In the genomic region with DNA sequence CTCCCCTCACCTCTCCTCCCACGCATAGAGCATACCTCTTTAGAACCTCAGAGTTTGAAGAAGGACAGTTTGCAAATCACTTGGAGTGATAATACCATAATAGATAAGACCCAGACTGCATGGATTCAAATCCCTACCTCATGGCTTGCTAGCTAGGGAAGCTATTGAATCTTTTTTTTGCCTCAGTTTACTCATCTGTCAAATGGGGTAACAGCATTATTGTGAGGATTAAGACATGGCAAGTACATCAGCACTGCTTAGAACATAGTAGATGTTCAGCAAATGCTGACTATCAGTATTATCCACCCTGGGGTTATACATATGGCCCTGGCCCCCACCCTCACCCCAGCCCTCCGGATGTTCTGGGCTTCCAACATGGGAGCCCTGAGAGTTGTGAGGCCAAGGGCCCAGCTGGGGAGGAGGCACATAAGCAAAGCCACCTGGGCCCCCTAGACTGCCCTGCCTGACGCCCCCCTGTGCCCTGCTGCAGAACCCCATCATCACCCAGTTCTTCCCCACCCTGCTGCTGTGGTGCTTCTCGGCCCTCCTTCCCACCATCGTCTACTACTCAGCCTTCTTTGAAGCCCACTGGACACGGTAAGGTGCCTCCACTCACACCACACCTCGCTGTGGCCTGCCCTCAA, we compare ENCODE assay signal across 20 cellular contexts. TPM values are rescaled to one million over a fixed set of nuclear protein-coding genes. Genes with fewer than 3 reads are reported as not detected.
DNase-seq lines count a peak whose midpoint lies in the region; ATAC-seq, FAIRE-seq and TF ChIP-seq lines count a peak whose summit lies in the region.
"Had no signal": no experiment of that assay in that cellular context is flagged by ENCODE, and none has a peak within 500 bp of the region (broad histone marks: within the 10 kb centered on the region; RNA-seq: fewer than 3 reads in every experiment).

No MANE protein-coding gene starts in this region.

- TF ChIP-seq CTCF in K562 (IDR thresholded peaks at IDR 0.05 in 2 of 3, conservative IDR thresholded peaks at IDR 0.05 in 1 of 3; ENCODE audit: insufficient read depth in 2 of 3, low read depth in 1 of 3, low read length in 3 of 3) (no peak), sigmoid colon (IDR thresholded peaks at IDR 0.05) (no peak), Calu3 (IDR thresholded peaks at IDR 0.05; ENCODE audit: unreplicated experiment) (no peak), smooth muscle cell (IDR thresholded peaks at IDR 0.05; ENCODE audit: borderline replicate concordance, insufficient read depth, poor library complexity, severe bottlenecking) (no peak)

- H3K27ac ChIP-seq in BLaER1: peak overlapping the region; percentile 51
- no peak overlapping the region for H3K27ac ChIP-seq in K562 (ENCODE audit: extremely low read depth, low read depth, low read length)
- no peak overlapping the region for H3K27ac ChIP-seq in sigmoid colon
- no peak overlapping the region for H3K27ac ChIP-seq in smooth muscle cell (ENCODE audit: low read depth)
- H3K27ac ChIP-seq: HL-60 had no signal

- H3K9me3 Mint-ChIP-seq in Calu3 (ENCODE audit: low read depth, unreplicated experiment): no peaks in the 10 kb centered on the region
- H3K9me3 Mint-ChIP-seq: CD8-positive, alpha-beta T cell; GM23338; HFFc6 had no signal

- 0 out of 2 replicates have a peak, but pooled peaks have one; percentile 1 for TF ChIP-seq POLR2A in GM12891 (IDR thresholded peaks at IDR 0.05; ENCODE audit: low read depth, low read length)
- no peak for TF ChIP-seq POLR2A in K562 (conservative IDR thresholded peaks at IDR 0.05)
- TF ChIP-seq POLR2A in sigmoid colon (IDR thresholded peaks at IDR 0.05): no peak

- H3K9me1 ChIP-seq in K562 (ENCODE audit: control insufficient read depth, insufficient read depth, low read length): no peaks in the 10 kb centered on the region

- no peaks in the 10 kb centered on the region for H3K27me3 Mint-ChIP-seq in Calu3 (ENCODE audit: unreplicated experiment)

- H3K4me3 Mint-ChIP-seq in Calu3 (ENCODE audit: low read depth, unreplicated experiment): no peak overlapping the region
- H3K4me3 Mint-ChIP-seq: CD8-positive, alpha-beta T cell; GM23338; HFFc6 had no signal

- BruUV-seq in K562 (replicated peaks; lab: Mats Ljungman, UMichigan): no TSS peak
- BruUV-seq in Calu3 (replicated peaks; lab: Mats Ljungman, UMichigan): no TSS peak

- H3K4me2 ChIP-seq in BLaER1 (peak overlapping the region; percentile 80), K562 (ENCODE audit: insufficient read depth, low read length) (no peak overlapping the region), smooth muscle cell (no peak overlapping the region)
- H3K4me2 ChIP-seq: GM23338 had no signal

- no peak overlapping the region for H3K27ac Mint-ChIP-seq in Calu3 (ENCODE audit: unreplicated experiment)
- H3K27ac Mint-ChIP-seq: CD8-positive, alpha-beta T cell; GM23338; HFFc6 had no signal

- no peak for FAIRE-seq in GM12891 (lab: Jason Lieb, UNC)
- no peak for FAIRE-seq in K562 (lab: Jason Lieb, UNC)
- FAIRE-seq: A204.1, G401.6, H54 had no signal

- H3K4me1 ChIP-seq in BLaER1 (peaks cover 45% of the 10 kb centered on the region), K562 (replicated peaks in 1 of 2; ENCODE audit: control insufficient read depth in 2 of 2, insufficient read depth in 2 of 2, low read length in 2 of 2) (peaks cover 0 to 15% of the 10 kb centered on the region in 2 experiments; a peak in 3 of 5 replicates), sigmoid colon (peaks cover 0 to 7% (median 2%) of the 10 kb centered on the region in 4 donors), smooth muscle cell (ENCODE audit: low read depth) (no peaks in the 10 kb centered on the region)

- CTCF ChIA-PET in K562 (lab: Yijun Ruan, JAX; ENCODE audit: low intra/inter-chr PET ratio) (no interaction called here), Calu3 (lab: Charles Lee) (interaction anchor here (0.6 to 0.7 kb wide), 2 partner anchors 119 to 891 kb away, joined by 3 to 5 read pairs; no protein-coding TSS in a partner anchor)

- TF ChIP-seq RAD21 in K562 (CRISPR knock-in tag; conservative IDR thresholded peaks at IDR 0.05 in 1 of 2, IDR thresholded peaks at IDR 0.05 in 1 of 2): no peak

- H3K9ac ChIP-seq in BLaER1 (peak overlapping the region; percentile 5; the same call in 1 of the 2 replicates), K562 (ENCODE audit: insufficient read depth in 1 of 2, low read depth in 2 of 2, low read length in 2 of 2) (peak overlapping the region in 1 of 2 experiments; percentile 20; a peak in 1 of 4 replicates), smooth muscle cell (ENCODE audit: low read depth) (no peak overlapping the region)

- H3K36me3 ChIP-seq in BLaER1: peaks cover 54% of the 10 kb centered on the region
- peaks cover 75% of the 10 kb centered on the region for H3K36me3 ChIP-seq in K562 (ENCODE audit: control insufficient read depth, insufficient read depth, low read length)
- H3K36me3 ChIP-seq in sigmoid colon: peaks cover 0 to 51% (median 24%) of the 10 kb centered on the region in 4 donors
- no peaks in the 10 kb centered on the region for H3K36me3 ChIP-seq in smooth muscle cell (ENCODE audit: low read depth)

- intact Hi-C loops in K562 (cut with micrococcal nuclease) (loop anchor here (5.0 kb wide), 1 partner anchor 32 kb away; no protein-coding TSS in a partner anchor), sigmoid colon (cut with DNase I) (no loop called here), Calu3 (cut with micrococcal nuclease; ENCODE audit: unreplicated experiment) (no loop called here)

- H3K4me1 Mint-ChIP-seq in Calu3 (ENCODE audit: low read depth, unreplicated experiment): peaks cover 6% of the 10 kb centered on the region

- in situ Hi-C loops in K562 (cut with MboI): loop anchor here (5.0 kb wide), 1 partner anchor 47 kb away; no protein-coding TSS in a partner anchor

- peaks cover 10% of the 10 kb centered on the region for H3K36me3 Mint-ChIP-seq in Calu3 (ENCODE audit: insufficient read depth, unreplicated experiment)

- DNase-seq in GM12891 (ENCODE audit: insufficient read length, low spot score) (no peak), K562 (ENCODE audit: extremely low read depth in 1 of 4, low spot score in 3 of 4) (no peak), sigmoid colon (peak; percentile 49), Calu3 (no peak), smooth muscle cell (lab: John Stamatoyannopoulos, UW; ENCODE audit: unreplicated experiment) (no peak), NCI-H1092 (lab: John Stamatoyannopoulos, UW) (no peak)
- DNase-seq: ACHN; CD8-positive, alpha-beta T cell; DMS 273 treated with DMSO at 0.1 percent for 48 hours; HCEC 1CT; HFFc6; IMR-90; KBM-7 had no signal

- H4K20me1 ChIP-seq in BLaER1 (peaks cover 20% of the 10 kb centered on the region), K562 (replicated peaks; ENCODE audit: control insufficient read depth, insufficient read depth, low read length) (peaks cover 3% of the 10 kb centered on the region; the same call in 1 of the 2 replicates), smooth muscle cell (ENCODE audit: low read depth) (no peaks in the 10 kb centered on the region)

- no peak overlapping the region for H2AFZ ChIP-seq in K562 (ENCODE audit: low read depth, low read length)
- H2AFZ ChIP-seq in smooth muscle cell (ENCODE audit: low read depth): no peak overlapping the region
- H2AFZ ChIP-seq: GM23338 had no signal

- POLR2A ChIA-PET in K562 (lab: Yijun Ruan, JAX): interaction anchor here (0.8 to 2.3 kb wide), 4 partner anchors 8 to 98 kb away, joined by 3 to 10 read pairs (median 3); partner anchors contain the start of genes CAPN11 and HSP90AB1

- H3K79me2 ChIP-seq in K562 (ENCODE audit: control insufficient read depth, insufficient read depth, low read length): no peaks in the 10 kb centered on the region
- no peaks in the 10 kb centered on the region for H3K79me2 ChIP-seq in smooth muscle cell (ENCODE audit: low read depth)

- no peaks in the 10 kb centered on the region for H3F3A ChIP-seq in smooth muscle cell (ENCODE audit: low read depth)

- H3K9me3 ChIP-seq in BLaER1 (no peaks in the 10 kb centered on the region), K562 (replicated peaks; ENCODE audit: control insufficient read depth, insufficient read depth, low read depth, low read length) (no peaks in the 10 kb centered on the region), sigmoid colon (no peaks in the 10 kb centered on the region), smooth muscle cell (replicated peaks; ENCODE audit: low read depth) (no peaks in the 10 kb centered on the region)

- H3K4me3 ChIP-seq in BLaER1 (no peak overlapping the region), K562 (no peak overlapping the region), sigmoid colon (no peak overlapping the region), smooth muscle cell (no peak overlapping the region)
- H3K4me3 ChIP-seq: GM23338 had no signal

- 71% methylated on average over 7 of the region's 7 CpGs for WGBS in K562 (ENCODE audit: insufficient coverage, low coverage, missing lambda C conversion rate)
- 89 to 92% methylated on average over 7 of the region's 7 CpGs for WGBS in sigmoid colon, 2 donors
- 97% methylated on average over 7 of the region's 7 CpGs for WGBS in smooth muscle cell (ENCODE audit: low lambda C conversion rate)

- H3K27me3 ChIP-seq in BLaER1: no peaks in the 10 kb centered on the region
- no peaks in the 10 kb centered on the region for H3K27me3 ChIP-seq in K562 (ENCODE audit: control insufficient read depth in 2 of 2, insufficient read depth in 2 of 2, low read length in 2 of 2)
- H3K27me3 ChIP-seq in sigmoid colon: no peaks in the 10 kb centered on the region
- no peaks in the 10 kb centered on the region for H3K27me3 ChIP-seq in smooth muscle cell (ENCODE audit: low read depth)

- no peak for ATAC-seq in K562
- ATAC-seq: CD8-positive, alpha-beta T cell; GM23338 had no signal

- TF ChIP-seq EP300 in K562 (IDR thresholded peaks at IDR 0.05; ENCODE audit: low read length) (no peak), sigmoid colon (IDR thresholded peaks at IDR 0.05) (no peak)

RNA-seq across cellular contexts. Expression of gene CAPN11, which starts 9.1 kb away (rescaled TPM):
- polyA plus RNA-seq in GM12891 (2012; ENCODE audit: low read depth, missing spikeins): 1.2 TPM
- 2.2 and 4.6 TPM in 2 replicates for total RNA-seq in K562 (2011; cell fraction: chromatin; rRNA removed; ENCODE audit: low replicate concordance)
- 1.8 and 2.5 TPM in 2 replicates for total RNA-seq in K562 (2011; cell fraction: nucleolus; rRNA removed)
- total RNA-seq in K562 (2011; cell fraction: nucleoplasm; rRNA removed): 1.6 and 1.9 TPM in 2 replicates
- total RNA-seq in K562 (2014; rRNA removed) (0.20 and 0.41 TPM in 2 replicates), K562 (2014; rRNA removed; fragmentation: Illumina TruSeq; extraction: Trizol) (0.13 and 0.18 TPM in 2 replicates), K562 (2015; rRNA removed; fragmentation: Illumina TruSeq; extraction: Trizol) (0.07 and 0.11 TPM in 2 replicates), K562 (2021) (0.07 and 0.18 TPM in 2 replicates), sigmoid colon (under 1 TPM in 1 of 4 donors, not detected in 3; 0.82 TPM), Calu3 (2022) (not detected in 2 replicates), smooth muscle cell (not detected in 2 replicates)
- polyA plus RNA-seq in K562 (2011; rRNA removed) (0.30 and 0.46 TPM in 2 replicates), K562 (2014; fragmentation: Illumina TruSeq; extraction: Trizol) (0.15 and 0.19 TPM in 2 replicates), K562 (2014; fragmentation: Nextera tagmentation; extraction: Ambion mirVana) (under 1 TPM in 1 of 2 experiments, not detected in 1; 0.03 TPM), K562 (2014; rRNA removed) (0.04 and 0.61 TPM in 2 replicates), sigmoid colon (1 to 10 TPM in 1 of 3 donors, under 1 TPM in 2; 0.41 to 1.6 (median 0.60) TPM), smooth muscle cell (0.31 TPM in 1 of 2 replicates, not detected in the other)
- polyA plus RNA-seq in K562 (2011; cell fraction: cytosol; rRNA removed): 0.15 and 0.57 TPM in 2 replicates
- 3.4 and 5.7 TPM in 2 replicates for polyA plus RNA-seq in K562 (2011; cell fraction: nucleus; rRNA removed)
- polyA plus RNA-seq in K562 (2012): 0.35 and 1.5 TPM in 2 replicates
- polyA minus RNA-seq in K562 (2011; rRNA and poly(A)+ RNA removed): 0.24 and 0.25 TPM in 2 replicates
- polyA minus RNA-seq in K562 (2011; cell fraction: cytosol; rRNA and poly(A)+ RNA removed): 0.48 TPM in 1 of 2 replicates, not detected in the other
- 0.67 and 0.81 TPM in 2 replicates for polyA minus RNA-seq in K562 (2011; cell fraction: nucleus; rRNA and poly(A)+ RNA removed)
- total RNA-seq: HFFc6, HT1080, IMR-90 had no signal
- polyA plus RNA-seq: IMR-90 had no signal

RNA-seq across cellular contexts. Expression of gene TMEM63B, which starts 22.1 kb away (rescaled TPM):
- 7.0 TPM for polyA plus RNA-seq in GM12891 (2012; ENCODE audit: low read depth, missing spikeins)
- 125 and 274 TPM in 2 replicates for total RNA-seq in K562 (2011; cell fraction: chromatin; rRNA removed; ENCODE audit: low replicate concordance)
- 162 and 166 TPM in 2 replicates for total RNA-seq in K562 (2011; cell fraction: nucleolus; rRNA removed)
- 160 TPM in 2 replicates for total RNA-seq in K562 (2011; cell fraction: nucleoplasm; rRNA removed)
- 12.6 and 22.5 TPM in 2 replicates for total RNA-seq in K562 (2014; rRNA removed)
- 10.8 and 14.4 TPM in 2 replicates for total RNA-seq in K562 (2014; rRNA removed; fragmentation: Illumina TruSeq; extraction: Trizol)
- total RNA-seq in K562 (2015; rRNA removed; fragmentation: Illumina TruSeq; extraction: Trizol): 14.0 and 14.3 TPM in 2 replicates
- total RNA-seq in K562 (2021): 39.2 and 39.4 TPM in 2 replicates
- polyA plus RNA-seq in K562 (2011; rRNA removed): 37.0 and 59.6 TPM in 2 replicates
- polyA plus RNA-seq in K562 (2011; cell fraction: cytosol; rRNA removed): 69.9 and 86.4 TPM in 2 replicates
- polyA plus RNA-seq in K562 (2011; cell fraction: nucleus; rRNA removed): 128 and 148 TPM in 2 replicates
- polyA plus RNA-seq in K562 (2012): 27.9 and 28.7 TPM in 2 replicates
- polyA plus RNA-seq in K562 (2014; fragmentation: Illumina TruSeq; extraction: Trizol): 32.5 and 35.7 TPM in 2 replicates
- under 1 TPM; 0.14 to 0.17 TPM for polyA plus RNA-seq in K562 (2014; fragmentation: Nextera tagmentation; extraction: Ambion mirVana)
- 26.8 and 31.0 TPM in 2 replicates for polyA plus RNA-seq in K562 (2014; rRNA removed)
- 52.7 and 68.9 TPM in 2 replicates for polyA minus RNA-seq in K562 (2011; rRNA and poly(A)+ RNA removed)
- polyA minus RNA-seq in K562 (2011; cell fraction: cytosol; rRNA and poly(A)+ RNA removed): 35.2 and 46.9 TPM in 2 replicates
- 25.6 and 33.4 TPM in 2 replicates for polyA minus RNA-seq in K562 (2011; cell fraction: nucleus; rRNA and poly(A)+ RNA removed)
- total RNA-seq in sigmoid colon: 10 to 100 TPM; 10.0 to 21.3 (median 16.3) TPM
- 10 to 100 TPM in 2 of 3 donors, 1 to 10 TPM in 1; 9.0 to 48.5 (median 14.6) TPM for polyA plus RNA-seq in sigmoid colon
- 84.2 and 86.8 TPM in 2 replicates for total RNA-seq in Calu3 (2022)
- total RNA-seq in smooth muscle cell: 16.0 and 21.2 TPM in 2 replicates
- 10.8 and 15.8 TPM in 2 replicates for polyA plus RNA-seq in smooth muscle cell

RNA-seq across cellular contexts. Expression of gene MRPL14, which starts 22.2 kb away (rescaled TPM):
- 82.0 TPM for polyA plus RNA-seq in GM12891 (2012; ENCODE audit: low read depth, missing spikeins)
- 39.2 and 66.5 TPM in 2 replicates for total RNA-seq in K562 (2011; cell fraction: chromatin; rRNA removed; ENCODE audit: low replicate concordance)
- 54.2 and 60.8 TPM in 2 replicates for total RNA-seq in K562 (2011; cell fraction: nucleolus; rRNA removed)
- 55.7 and 67.6 TPM in 2 replicates for total RNA-seq in K562 (2011; cell fraction: nucleoplasm; rRNA removed)
- 166 and 199 TPM in 2 replicates for total RNA-seq in K562 (2014; rRNA removed)
- 97.5 and 126 TPM in 2 replicates for total RNA-seq in K562 (2014; rRNA removed; fragmentation: Illumina TruSeq; extraction: Trizol)
- 130 and 136 TPM in 2 replicates for total RNA-seq in K562 (2015; rRNA removed; fragmentation: Illumina TruSeq; extraction: Trizol)
- 143 and 149 TPM in 2 replicates for total RNA-seq in K562 (2021)
- polyA plus RNA-seq in K562 (2011; rRNA removed): 145 and 165 TPM in 2 replicates
- polyA plus RNA-seq in K562 (2011; cell fraction: cytosol; rRNA removed): 149 and 217 TPM in 2 replicates
- 68.7 and 82.6 TPM in 2 replicates for polyA plus RNA-seq in K562 (2011; cell fraction: nucleus; rRNA removed)
- polyA plus RNA-seq in K562 (2012): 102 and 171 TPM in 2 replicates
- 134 and 163 TPM in 2 replicates for polyA plus RNA-seq in K562 (2014; fragmentation: Illumina TruSeq; extraction: Trizol)
- polyA plus RNA-seq in K562 (2014; fragmentation: Nextera tagmentation; extraction: Ambion mirVana): 100 to 1,000 TPM; 414 to 424 TPM
- 195 and 240 TPM in 2 replicates for polyA plus RNA-seq in K562 (2014; rRNA removed)
- polyA minus RNA-seq in K562 (2011; rRNA and poly(A)+ RNA removed): 39.8 and 41.8 TPM in 2 replicates
- polyA minus RNA-seq in K562 (2011; cell fraction: cytosol; rRNA and poly(A)+ RNA removed): 38.6 and 39.1 TPM in 2 replicates
- 15.3 and 25.4 TPM in 2 replicates for polyA minus RNA-seq in K562 (2011; cell fraction: nucleus; rRNA and poly(A)+ RNA removed)
- 10 to 100 TPM; 32.4 to 55.8 (median 45.3) TPM for total RNA-seq in sigmoid colon
- 100 to 1,000 TPM in 2 of 3 donors, 10 to 100 TPM in 1; 85.6 to 150 (median 109) TPM for polyA plus RNA-seq in sigmoid colon
- total RNA-seq in Calu3 (2022): 98.9 and 103 TPM in 2 replicates
- total RNA-seq in smooth muscle cell: 29.2 and 53.4 TPM in 2 replicates
- polyA plus RNA-seq in smooth muscle cell: 97.9 and 99.5 TPM in 2 replicates
